Comparison of ENCODE assay signal across 8 cellular contexts in genomic region chr17:82457071-82457789, GRCh38. TPM values are rescaled to one million over a fixed set of nuclear protein-coding genes. Genes with fewer than 3 reads are reported as not detected.
DNase-seq lines count a peak whose midpoint lies in the region; ATAC-seq, FAIRE-seq and TF ChIP-seq lines count a peak whose summit lies in the region.

No MANE protein-coding gene starts in this region.

- H3K27ac ChIP-seq in H1 (ENCODE audit: low read depth, low read length), result no peak overlapping the region

- H2AK5ac ChIP-seq in H1 (ENCODE audit: low read depth, low read length), result no peak overlapping the region

- peaks cover 37% of the 10 kb centered on the region for H3K36me3 Mint-ChIP-seq in nephron progenitor cell (ENCODE audit: low read depth)

- no peak for TF ChIP-seq EP300 in H1 (IDR thresholded peaks at IDR 0.05; ENCODE audit: borderline replicate concordance in 1 of 2, low read depth in 2 of 2, low read length in 2 of 2)

- POLR2A ChIA-PET in H1 (lab: Charles Lee; ENCODE audit: partially characterized antibody), result interaction anchor here (0.7 to 1.8 kb wide), 4 partner anchors 8 to 40 kb away, joined by 3 to 5 read pairs (median 4); no protein-coding TSS in a partner anchor

- peak overlapping the region; percentile 81 for H3K4me3 Mint-ChIP-seq in nephron progenitor cell

- H3K9me3 ChIP-seq in H1 (ENCODE audit: insufficient read depth in 2 of 2, low read depth in 1 of 2, low read length in 1 of 2), result peaks cover 2 to 10% of the 10 kb centered on the region in 2 experiments; a peak in 3 of 4 replicates

- H3K4me2 ChIP-seq in H1 (ENCODE audit: insufficient read depth in 1 of 2, low read depth in 2 of 2, low read length in 2 of 2), result peak overlapping the region; percentile 86 to 99; a peak in 3 of 4 replicates

- no peak overlapping the region for H3K23ac ChIP-seq in H1 (ENCODE audit: insufficient read length)

- TF ChIP-seq CTCF in H1 (IDR thresholded peaks at IDR 0.05; ENCODE audit: control extremely low read depth in 1 of 3, insufficient read depth in 1 of 3, low read depth in 1 of 3, low read length in 3 of 3) (no peak), nephron progenitor cell (IDR thresholded peaks at IDR 0.05) (no peak)

- peaks cover 2% of the 10 kb centered on the region; the same call in 1 of the 2 replicates for H3K23me2 ChIP-seq in H1 (ENCODE audit: low read depth, low read length)

- no peak overlapping the region for H3K18ac ChIP-seq in H1 (ENCODE audit: extremely low read depth, low read length)

- no peaks in the 10 kb centered on the region for H3K27me3 Mint-ChIP-seq in nephron progenitor cell (ENCODE audit: low read depth, poor library complexity)

- H3K79me1 ChIP-seq in H1 (ENCODE audit: low read depth, low read length), result 0 out of 2 replicates have a peak, but pooled peaks cover 3% of the 10 kb centered on the region

- H3K27ac Mint-ChIP-seq in nephron progenitor cell, result peak overlapping the region; percentile 88

- H3K4me1 Mint-ChIP-seq in nephron progenitor cell, result peaks cover 34% of the 10 kb centered on the region

- peaks cover 3 to 6% of the 10 kb centered on the region in 2 experiments for H4K20me1 ChIP-seq in H1 (replicated peaks in 1 of 2; ENCODE audit: control insufficient read depth in 1 of 2, insufficient read depth in 2 of 2, low read length in 2 of 2)

- no peak overlapping the region for H4K5ac ChIP-seq in H1 (ENCODE audit: insufficient read length, low read depth, low read length)

- peaks cover 0 to 3% of the 10 kb centered on the region in 2 experiments; a peak in 1 of 4 replicates for H3K79me2 ChIP-seq in H1 (ENCODE audit: control insufficient read depth in 1 of 2, insufficient read depth in 2 of 2, low read length in 2 of 2)

- 79% methylated on average over 9 of the region's 9 CpGs; no CpG with 5 or more reads in 1 of the 2 experiments for WGBS in H1 (ENCODE audit: extremely low coverage in 1 of 2, insufficient coverage in 1 of 2, insufficient read length in 1 of 2, insufficient replicate concordance in 2 of 2, low coverage in 1 of 2, low lambda C conversion rate in 2 of 2, missing lambda C conversion rate in 1 of 2), 2 experiments

- no peak for ATAC-seq in HG02840 (IDR thresholded peaks at IDR 0.05; ENCODE audit: low FRiP score, unreplicated experiment)
- ATAC-seq in GM18498 (IDR thresholded peaks at IDR 0.05; ENCODE audit: unreplicated experiment), result no peak

- no peak overlapping the region for H2BK12ac ChIP-seq in H1 (ENCODE audit: low read depth, low read length)

- CTCF ChIA-PET in H1 (lab: Charles Lee; ENCODE audit: partially characterized antibody), result interaction anchor here (0.6 to 1.2 kb wide), 5 partner anchors 26 to 321 kb away, joined by 3 to 4 read pairs (median 3); no protein-coding TSS in a partner anchor

- no peak overlapping the region for H2BK120ac ChIP-seq in H1 (replicated peaks; ENCODE audit: low read depth, low read length)

- no peak overlapping the region for H3K14ac ChIP-seq in H1 (ENCODE audit: insufficient read length)

- no peak overlapping the region for H3K4ac ChIP-seq in H1 (replicated peaks; ENCODE audit: insufficient read length, low read depth, low read length)

- peaks cover 0 to 8% (median 3%) of the 10 kb centered on the region in 4 experiments; a peak in 4 of 7 replicates for H3K4me1 ChIP-seq in H1 (replicated peaks in 1 of 4; ENCODE audit: control insufficient read depth in 3 of 4, insufficient read depth in 4 of 4, low read length in 3 of 4)

- peaks cover 32% of the 10 kb centered on the region for H3K9me3 Mint-ChIP-seq in nephron progenitor cell

- FAIRE-seq in H1 (lab: Jason Lieb, UNC), result no peak

- H3K27me3 ChIP-seq in H1 (replicated peaks in 1 of 4; ENCODE audit: control insufficient read depth in 3 of 4, extremely low read depth in 1 of 4, insufficient read depth in 3 of 4, low read length in 3 of 4), result no peaks in the 10 kb centered on the region

- no peak overlapping the region for H3K56ac ChIP-seq in H1 (replicated peaks; ENCODE audit: insufficient read length, low read depth, low read length)

- no peak for TF ChIP-seq POLR2A in H1 (IDR thresholded peaks at IDR 0.05; ENCODE audit: control extremely low read depth in 1 of 2, low read depth in 2 of 2, low read length in 2 of 2)

- peak; percentile 75 for DNase-seq in GF-D8 (lab: John Stamatoyannopoulos, UW)
- DNase-seq in OCI-M1 (lab: John Stamatoyannopoulos, UW), result peak; percentile 87
- DNase-seq in H1 (ENCODE audit: low read depth in 1 of 2, low spot score in 2 of 2), result no peak
- no peak for DNase-seq in nephron progenitor cell
- no peak for DNase-seq in stimulated activated CD4-positive, alpha-beta T cell treated with anti-CD3 and anti-CD28 coated beads, Interleukin-4, amount 100 ng/mL, for 24 hours
- no peak for DNase-seq in activated CD4-positive, CD25-positive, alpha-beta regulatory T cell (lab: John Stamatoyannopoulos, UW)

- no peak overlapping the region for H2BK20ac ChIP-seq in H1 (ENCODE audit: low read length)

- H3K9ac ChIP-seq in H1 (replicated peaks in 1 of 4; ENCODE audit: extremely low read depth in 1 of 4, low read depth in 3 of 4, low read length in 3 of 4), result no peak overlapping the region

- no peak overlapping the region for H2BK5ac ChIP-seq in H1 (ENCODE audit: low read depth, low read length)

- peak overlapping the region; percentile 77 to 86 (median 81); a peak in 6 of 8 replicates for H3K4me3 ChIP-seq in H1 (ENCODE audit: extremely low read depth in 1 of 4, insufficient read depth in 2 of 4, low read depth in 3 of 4, low read length in 4 of 4)

- no peak for TF ChIP-seq RAD21 in H1 (IDR thresholded peaks at IDR 0.05 in 1 of 2, conservative IDR thresholded peaks at IDR 0.05 in 1 of 2; ENCODE audit: low read depth in 2 of 2, low read length in 2 of 2)

- no peak overlapping the region for H2AFZ ChIP-seq in H1 (ENCODE audit: low read length)

- no peak overlapping the region for H4K91ac ChIP-seq in H1 (replicated peaks; ENCODE audit: insufficient read length, low read length)

- H3K36me3 ChIP-seq in H1 (ENCODE audit: control insufficient read depth in 2 of 4, insufficient read depth in 4 of 4, low read length in 3 of 4), result peaks cover 3 to 11% (median 5%) of the 10 kb centered on the region in 4 experiments; a peak in 5 of 8 replicates

- no peak overlapping the region for H2BK15ac ChIP-seq in H1 (ENCODE audit: low read length)

- no peak overlapping the region for H4K8ac ChIP-seq in H1 (ENCODE audit: extremely low read depth, insufficient read depth, low read length)

TF ChIP-seq in H1, 55 proteins besides CTCF, POLR2A, EP300 and RAD21:
- no peak for TF ChIP-seq USF2 (IDR thresholded peaks at IDR 0.05; ENCODE audit: low read length)
- no peak for TF ChIP-seq SP4 (IDR thresholded peaks at IDR 0.05; ENCODE audit: low read length)
- TF ChIP-seq MAFK (IDR thresholded peaks at IDR 0.05; ENCODE audit: low read depth, low read length), result no peak
- no peak for TF ChIP-seq BACH1 (IDR thresholded peaks at IDR 0.05; ENCODE audit: low read length)
- TF ChIP-seq TAF1 (IDR thresholded peaks at IDR 0.05; ENCODE audit: low read depth, low read length), result no peak
TF ChIP-seq in H1: peak in this region for 0.

RNA-seq across cellular contexts. Expression of gene NARF, which starts 1.3 kb away (rescaled TPM):
- total RNA-seq in H1 (2021; fragmentation: NEBNext Ultra II Directional; extraction: Animal tissue kit (Norgen Biotek cat#: 25700)), result 87.4 and 97.4 TPM in 2 replicates
- 131 and 161 TPM in 2 replicates for polyA plus RNA-seq in H1 (2011; rRNA removed)
- polyA plus RNA-seq in H1 (2011; cell fraction: cytosol; rRNA removed), result 156 TPM
- 116 TPM for polyA plus RNA-seq in H1 (2011; cell fraction: nucleus; rRNA removed)
- polyA plus RNA-seq in H1 (2012, experiment 1 of 2), result 89.4 to 142 TPM (median 122 TPM) in 4 replicates
- polyA plus RNA-seq in H1 (2012, experiment 2 of 2), result 150 TPM
- polyA plus RNA-seq in H1 (2013, experiment 1 of 2), result 84.3 TPM
- polyA plus RNA-seq in H1 (2013, experiment 2 of 2), result 84.4 TPM
- polyA minus RNA-seq in H1 (2011; rRNA and poly(A)+ RNA removed), result 87.8 and 110 TPM in 2 replicates
- polyA minus RNA-seq in H1 (2011; cell fraction: cytosol; rRNA and poly(A)+ RNA removed), result 48.8 TPM
- polyA minus RNA-seq in H1 (2011; cell fraction: nucleus; rRNA and poly(A)+ RNA removed), result 33.9 TPM

RNA-seq across cellular contexts. Expression of gene CYBC1, which starts 6.7 kb away (rescaled TPM):
- 66.7 and 74.6 TPM in 2 replicates for total RNA-seq in H1 (2021; fragmentation: NEBNext Ultra II Directional; extraction: Animal tissue kit (Norgen Biotek cat#: 25700))
- polyA plus RNA-seq in H1 (2011; rRNA removed), result 81.4 and 116 TPM in 2 replicates
- polyA plus RNA-seq in H1 (2011; cell fraction: cytosol; rRNA removed), result 91.4 TPM
- polyA plus RNA-seq in H1 (2011; cell fraction: nucleus; rRNA removed), result 123 TPM
- 45.3 to 72.9 TPM (median 65.7 TPM) in 4 replicates for polyA plus RNA-seq in H1 (2012, experiment 1 of 2)
- polyA plus RNA-seq in H1 (2012, experiment 2 of 2), result 103 TPM
- polyA plus RNA-seq in H1 (2013, experiment 1 of 2), result 51.4 TPM
- polyA plus RNA-seq in H1 (2013, experiment 2 of 2), result 50.6 TPM
- polyA minus RNA-seq in H1 (2011; rRNA and poly(A)+ RNA removed), result 48.1 and 52.9 TPM in 2 replicates
- polyA minus RNA-seq in H1 (2011; cell fraction: cytosol; rRNA and poly(A)+ RNA removed), result 79.5 TPM
- polyA minus RNA-seq in H1 (2011; cell fraction: nucleus; rRNA and poly(A)+ RNA removed), result 81.6 TPM

RNA-seq across cellular contexts. Expression of gene OGFOD3, which starts 38.8 kb away (rescaled TPM):
- 21.8 and 24.4 TPM in 2 replicates for total RNA-seq in H1 (2021; fragmentation: NEBNext Ultra II Directional; extraction: Animal tissue kit (Norgen Biotek cat#: 25700))
- 21.1 and 27.9 TPM in 2 replicates for polyA plus RNA-seq in H1 (2011; rRNA removed)
- polyA plus RNA-seq in H1 (2011; cell fraction: cytosol; rRNA removed), result 20.9 TPM
- 27.5 TPM for polyA plus RNA-seq in H1 (2011; cell fraction: nucleus; rRNA removed)
- 14.6 to 23.4 TPM (median 20.6 TPM) in 4 replicates for polyA plus RNA-seq in H1 (2012, experiment 1 of 2)
- polyA plus RNA-seq in H1 (2012, experiment 2 of 2), result 14.7 TPM
- polyA plus RNA-seq in H1 (2013, experiment 1 of 2), result 13.6 TPM
- 14.7 TPM for polyA plus RNA-seq in H1 (2013, experiment 2 of 2)
- 18.7 and 20.0 TPM in 2 replicates for polyA minus RNA-seq in H1 (2011; rRNA and poly(A)+ RNA removed)
- polyA minus RNA-seq in H1 (2011; cell fraction: cytosol; rRNA and poly(A)+ RNA removed), result 11.6 TPM
- 14.3 TPM for polyA minus RNA-seq in H1 (2011; cell fraction: nucleus; rRNA and poly(A)+ RNA removed)

RNA-seq across cellular contexts. Expression of gene HEXD, which starts 39.1 kb away (rescaled TPM):
- 20.6 and 24.2 TPM in 2 replicates for total RNA-seq in H1 (2021; fragmentation: NEBNext Ultra II Directional; extraction: Animal tissue kit (Norgen Biotek cat#: 25700))
- polyA plus RNA-seq in H1 (2011; rRNA removed), result 21.8 and 33.7 TPM in 2 replicates
- 41.2 TPM for polyA plus RNA-seq in H1 (2011; cell fraction: cytosol; rRNA removed)
- polyA plus RNA-seq in H1 (2011; cell fraction: nucleus; rRNA removed), result 187 TPM
- polyA plus RNA-seq in H1 (2012, experiment 1 of 2), result 15.9 to 26.9 TPM (median 22.1 TPM) in 4 replicates
- 13.8 TPM for polyA plus RNA-seq in H1 (2012, experiment 2 of 2)
- 16.1 TPM for polyA plus RNA-seq in H1 (2013, experiment 1 of 2)
- polyA plus RNA-seq in H1 (2013, experiment 2 of 2), result 12.2 TPM
- polyA minus RNA-seq in H1 (2011; rRNA and poly(A)+ RNA removed), result 13.2 and 13.6 TPM in 2 replicates
- polyA minus RNA-seq in H1 (2011; cell fraction: cytosol; rRNA and poly(A)+ RNA removed), result 12.3 TPM
- polyA minus RNA-seq in H1 (2011; cell fraction: nucleus; rRNA and poly(A)+ RNA removed), result 28.0 TPM

Comparison
In these comparisons a context has a peak if more than half of its experiments do, and no peak if none do; other contexts are left out.
1. DNase-seq: peak in GF-D8 (single experiment) and OCI-M1 (single experiment); none in H1 (0 of 2), nephron progenitor cell (single experiment), stimulated activated CD4-positive, alpha-beta T cell treated with anti-CD3 and anti-CD28 coated beads, Interleukin-4, amount 100 ng/mL, for 24 hours (single experiment) and activated CD4-positive, CD25-positive, alpha-beta regulatory T cell (0 of 4).